Comparison of ENCODE assay signal across 11 cellular contexts in genomic region chr10:1058017-1058416, GRCh38. TPM values are rescaled to one million over a fixed set of nuclear protein-coding genes. Genes with fewer than 3 reads are reported as not detected.
A peak's percentile ranks its signal among the peaks of the same experiment; 100 is the strongest.
DNase-seq lines count a peak whose midpoint lies in the region; ATAC-seq and TF ChIP-seq lines count a peak whose summit lies in the region.
"Had no signal": no experiment of that assay in that cellular context is flagged by ENCODE, and none has a peak within 500 bp of the region (broad histone marks: within the 10 kb centered on the region; RNA-seq: fewer than 3 reads in every experiment).

No MANE protein-coding gene starts in this region.

- H3F3A ChIP-seq in SK-N-SH (replicated peaks; ENCODE audit: insufficient read depth): peaks cover 7% of the 10 kb centered on the region

- 72% methylated on average over 7 of the region's 7 CpGs for WGBS in SK-N-SH (ENCODE audit: low lambda C conversion rate)
- WGBS in psoas muscle, 3 donors: 24 to 40% (median 34%) methylated on average over 7 of the region's 7 CpGs

- H3K27ac ChIP-seq in SK-N-SH (ENCODE audit: low read depth in 2 of 2, low read length in 1 of 2) (no peak overlapping the region), SK-N-MC (no peak overlapping the region), psoas muscle (peak overlapping the region; percentile 100)
- H3K27ac ChIP-seq: brain microvascular endothelial cell had no signal

- DNase-seq in SK-N-SH (no peak), SK-N-MC (ENCODE audit: low read depth, low spot score) (no peak), fibroblast of the aortic adventitia (ENCODE audit: low read depth) (no peak), psoas muscle (no peak), OCI-M2 (lab: John Stamatoyannopoulos, UW; ENCODE audit: unreplicated experiment) (no peak)
- no peak for DNase-seq in stimulated activated CD4-positive, alpha-beta T cell treated with anti-CD3 and anti-CD28 coated beads, Interleukin-2, amount 100 ng/mL, for 24 hours
- DNase-seq: 8988T, brain microvascular endothelial cell, SW 1271 had no signal

- H3K4me3 ChIP-seq in SK-N-SH (ENCODE audit: low read depth in 2 of 2, low read length in 1 of 2): peak overlapping the region in 1 of 2 experiments; percentile 84; a peak in 2 of 4 replicates
- peak overlapping the region; percentile 84 for H3K4me3 ChIP-seq in SK-N-MC
- H3K4me3 ChIP-seq in fibroblast of the aortic adventitia (ENCODE audit: low read depth, low read length): peak overlapping the region; percentile 96
- peak overlapping the region; percentile 96 for H3K4me3 ChIP-seq in psoas muscle

- H3K9ac ChIP-seq in SK-N-SH: 0 out of 2 replicates have a peak overlapping the region, but pooled peaks have one; percentile 98
- no peak overlapping the region for H3K9ac ChIP-seq in SK-N-MC (ENCODE audit: insufficient read length)

- POLR2A ChIA-PET in SK-N-SH (lab: Yijun Ruan, JAX): no interaction called here

- peaks cover 98% of the 10 kb centered on the region for H3K79me2 ChIP-seq in SK-N-SH (ENCODE audit: insufficient read depth)

- TF ChIP-seq CTCF in SK-N-SH (IDR thresholded peaks at IDR 0.05): no peak
- no peak for TF ChIP-seq CTCF in fibroblast of the aortic adventitia (IDR thresholded peaks at IDR 0.05; ENCODE audit: insufficient read depth, low read length)
- TF ChIP-seq CTCF in psoas muscle (IDR thresholded peaks at IDR 0.05): no peak

- TF ChIP-seq RAD21 in SK-N-SH (IDR thresholded peaks at IDR 0.05; ENCODE audit: low read length): no peak

- H3K27me3 ChIP-seq in SK-N-SH (ENCODE audit: insufficient read depth): no peaks in the 10 kb centered on the region
- no peaks in the 10 kb centered on the region for H3K27me3 ChIP-seq in psoas muscle (ENCODE audit: insufficient read depth in 3 of 3, low read length in 2 of 3)
- H3K27me3 ChIP-seq: brain microvascular endothelial cell had no signal

- H3K36me3 ChIP-seq in SK-N-SH (replicated peaks in 1 of 2; ENCODE audit: control insufficient read depth in 1 of 2, insufficient read depth in 2 of 2, low read length in 1 of 2) (peaks cover 11 to 15% of the 10 kb centered on the region in 2 experiments), SK-N-MC (ENCODE audit: insufficient read depth, low read length) (peaks cover 2% of the 10 kb centered on the region; the same call in 1 of the 2 replicates), psoas muscle (ENCODE audit: insufficient read depth in 1 of 2, low read depth in 1 of 2) (peaks cover 3 to 23% of the 10 kb centered on the region in 2 donors)
- H3K36me3 ChIP-seq: brain microvascular endothelial cell had no signal

- peaks cover 25% of the 10 kb centered on the region for H4K20me1 ChIP-seq in SK-N-SH (ENCODE audit: insufficient read depth)

- no peaks in the 10 kb centered on the region for H3K9me2 ChIP-seq in SK-N-SH

- H3K4me2 ChIP-seq in SK-N-SH: peak overlapping the region; percentile 89

- H3K4me1 ChIP-seq in SK-N-SH (ENCODE audit: control insufficient read depth in 1 of 2, insufficient read depth in 2 of 2, low read depth in 1 of 2, low read length in 1 of 2): peaks cover 8 to 15% of the 10 kb centered on the region in 2 experiments; a peak in 3 of 4 replicates
- H3K4me1 ChIP-seq in psoas muscle: peaks cover 55% of the 10 kb centered on the region

- TF ChIP-seq EP300 in SK-N-SH (IDR thresholded peaks at IDR 0.05; ENCODE audit: borderline replicate concordance in 1 of 2, low read depth in 1 of 2, low read length in 1 of 2): no peak

- CTCF ChIA-PET in SK-N-SH (lab: Yijun Ruan, JAX): interaction anchor here (0.9 to 1.3 kb wide), 3 partner anchors 17 to 647 kb away, joined by 3 to 4 read pairs (median 3); no protein-coding TSS in a partner anchor

- no peak overlapping the region for H2AFZ ChIP-seq in SK-N-SH (ENCODE audit: low read depth)

- intact Hi-C loops in psoas muscle (cut with DNase I): loop anchor here (5.0 to 10.0 kb wide), 2 partner anchors 71 to 123 kb away; partner anchors contain the start of genes GTPBP4 (in 2 of the 2) and LARP4B (in 1 of the 2)

- ATAC-seq in SK-N-SH treated with all-trans-retinoic acid at 6 μM for 48 hours (no peak), psoas muscle (peak in 2 of 4 donors; percentile 26 to 40), HG03159 (IDR thresholded peaks at IDR 0.05; ENCODE audit: unreplicated experiment) (no peak)

- no peaks in the 10 kb centered on the region for H3K9me3 ChIP-seq in SK-N-SH
- no peaks in the 10 kb centered on the region for H3K9me3 ChIP-seq in SK-N-MC (ENCODE audit: low read depth, low read length)
- H3K9me3 ChIP-seq in psoas muscle: no peaks in the 10 kb centered on the region

TF ChIP-seq in SK-N-SH, 30 proteins besides CTCF, POLR2A, EP300 and RAD21 (continues in another document):
- TF ChIP-seq ZBTB33 (IDR thresholded peaks at IDR 0.05; ENCODE audit: borderline replicate concordance, low read depth) (no peak), YY1 (IDR thresholded peaks at IDR 0.05; ENCODE audit: low read depth) (no peak), JUND (IDR thresholded peaks at IDR 0.05) (no peak), POLR2AphosphoS5 (IDR thresholded peaks at IDR 0.05; ENCODE audit: low read depth, low read length) (no peak), GATA2 (CRISPR knock-in tag; IDR thresholded peaks at IDR 0.05) (no peak), FOSL2 (IDR thresholded peaks at IDR 0.05; ENCODE audit: borderline replicate concordance, low read depth) (no peak), TCF12 (IDR thresholded peaks at IDR 0.05) (no peak), NFIC (IDR thresholded peaks at IDR 0.05; ENCODE audit: borderline replicate concordance) (no peak)

TF ChIP-seq in SK-N-SH treated with all-trans-retinoic acid at 6 μM for 48 hours, 23 proteins besides CTCF, POLR2A, EP300 and RAD21:
- TF ChIP-seq GLIS3 (CRISPR knock-in tag; IDR thresholded peaks at IDR 0.05) (no peak), ZFP30 (CRISPR knock-in tag; IDR thresholded peaks at IDR 0.05) (no peak), CREB5 (CRISPR knock-in tag; IDR thresholded peaks at IDR 0.05; ENCODE audit: low read depth) (no peak), ZFP3 (CRISPR knock-in tag; IDR thresholded peaks at IDR 0.05) (no peak), TCF4 (CRISPR knock-in tag; IDR thresholded peaks at IDR 0.05; ENCODE audit: borderline replicate concordance) (no peak), ZNF8 (CRISPR knock-in tag; IDR thresholded peaks at IDR 0.05) (no peak), ZNF70 (CRISPR knock-in tag; IDR thresholded peaks at IDR 0.05) (no peak), ZNF565 (CRISPR knock-in tag; conservative IDR thresholded peaks at IDR 0.05; ENCODE audit: low read depth) (no peak), TSHZ2 (CRISPR knock-in tag; IDR thresholded peaks at IDR 0.05) (no peak), RARB (CRISPR knock-in tag; IDR thresholded peaks at IDR 0.05) (no peak)

RNA-seq across cellular contexts. Expression of gene WDR37, which starts 1.8 kb away (rescaled TPM):
- polyA plus RNA-seq in SK-N-SH (2012; rRNA removed): 11.9 and 13.4 TPM in 2 replicates
- polyA plus RNA-seq in SK-N-SH (2012; cell fraction: cytosol; rRNA removed): 9.4 and 10.7 TPM in 2 replicates
- polyA plus RNA-seq in SK-N-SH (2012; cell fraction: nucleus; rRNA removed): 23.5 and 27.6 TPM in 2 replicates
- 14.4 and 17.0 TPM in 2 replicates for total RNA-seq in fibroblast of the aortic adventitia (ENCODE audit: low replicate concordance)
- total RNA-seq in psoas muscle: 10 to 100 TPM; 17.2 to 28.3 (median 21.4) TPM
- 10 to 100 TPM in 1 of 3 donors, 1 to 10 TPM in 2; 6.8 to 14.1 (median 9.7) TPM for polyA plus RNA-seq in psoas muscle

RNA-seq across cellular contexts. Expression of gene IDI1, which starts 9.1 kb away (rescaled TPM):
- polyA plus RNA-seq in SK-N-SH (2012; rRNA removed) (15.9 and 19.6 TPM in 2 replicates), psoas muscle (100 to 1,000 TPM in 2 of 3 donors, 10 to 100 TPM in 1; 42.8 to 137 (median 111) TPM)
- polyA plus RNA-seq in SK-N-SH (2012; cell fraction: cytosol; rRNA removed): 19.1 and 24.8 TPM in 2 replicates
- 25.6 and 42.1 TPM in 2 replicates for polyA plus RNA-seq in SK-N-SH (2012; cell fraction: nucleus; rRNA removed)
- total RNA-seq in fibroblast of the aortic adventitia (ENCODE audit: low replicate concordance) (48.1 and 67.4 TPM in 2 replicates), psoas muscle (10 to 100 TPM; 49.3 to 61.3 (median 55.3) TPM)

RNA-seq across cellular contexts. Expression of gene IDI2, which starts 32.4 kb away (rescaled TPM):
- polyA plus RNA-seq in SK-N-SH (2012; rRNA removed) (not detected in 2 replicates), psoas muscle (100 to 1,000 TPM in 2 of 3 donors, 10 to 100 TPM in 1; 16.6 to 180 (median 133) TPM)
- not detected in 2 replicates for polyA plus RNA-seq in SK-N-SH (2012; cell fraction: cytosol; rRNA removed)
- not detected in 2 replicates for polyA plus RNA-seq in SK-N-SH (2012; cell fraction: nucleus; rRNA removed)
- total RNA-seq in fibroblast of the aortic adventitia (ENCODE audit: low replicate concordance) (not detected in 2 replicates), psoas muscle (100 to 1,000 TPM; 107 to 182 (median 144) TPM)

Comparison
In these comparisons a context has a peak if more than half of its experiments do, and no peak if none do; other contexts are left out.
1. RNA of gene IDI2, which starts 32.4 kb away (total RNA-seq): 107 to 182 TPM in psoas muscle; not detected in fibroblast of the aortic adventitia; every median in the first group is over 100 times any median in the second.